ENCODE assay signal across 9 cellular contexts in the genomic region with DNA sequence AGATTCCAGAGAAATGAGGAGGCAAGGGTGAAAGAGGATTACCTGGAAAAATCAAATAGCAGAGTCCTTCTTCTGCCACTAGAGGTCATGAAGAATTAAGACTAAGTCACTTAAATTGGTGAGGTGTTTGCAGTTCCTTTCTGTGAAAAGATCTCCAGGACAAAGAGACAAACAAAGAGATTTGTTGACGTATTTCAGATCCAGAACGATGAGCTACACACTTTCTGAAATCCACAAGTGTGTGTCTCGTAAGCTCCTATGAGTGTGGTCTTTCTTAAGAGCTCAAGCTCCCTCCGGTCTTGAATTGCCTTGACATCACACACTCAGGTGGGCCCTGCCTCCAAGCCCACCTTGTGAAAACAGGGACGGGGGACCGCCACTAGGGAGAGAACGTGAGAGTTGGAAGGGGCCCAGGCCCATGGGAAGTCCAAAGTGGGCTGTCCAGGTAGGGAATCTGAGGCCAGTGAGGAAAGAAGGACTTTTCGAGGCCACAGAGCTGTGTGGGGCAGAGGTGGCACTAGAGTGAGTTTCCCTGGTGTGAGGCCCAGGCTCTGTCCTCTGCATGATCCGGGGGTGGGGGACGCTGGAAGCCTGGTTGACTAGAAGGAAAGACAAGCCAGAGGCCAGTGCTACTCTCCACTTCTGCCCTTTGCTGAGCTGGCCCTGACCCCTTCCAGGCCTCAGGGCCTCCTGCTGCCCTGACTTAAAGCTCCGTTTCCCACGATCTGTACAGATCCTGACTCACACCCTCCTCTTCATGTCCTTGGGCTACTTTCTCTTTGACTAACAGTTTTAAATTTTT.
DNase-seq lines count a peak whose midpoint lies in the region; FAIRE-seq lines count a peak whose summit lies in the region.
"Had no signal": no experiment of that assay in that cellular context is flagged by ENCODE, and none has a peak within 500 bp of the region (broad histone marks: within the 10 kb centered on the region; RNA-seq: fewer than 3 reads in every experiment).

No MANE protein-coding gene starts in this region.

- H3K27me3 ChIP-seq in H7 (ENCODE audit: control insufficient read depth, insufficient read depth, low read length): no peaks in the 10 kb centered on the region
- H3K27me3 ChIP-seq in small intestine (ENCODE audit: control insufficient read depth in 2 of 2, insufficient read depth in 2 of 2, low read length in 2 of 2): no peaks in the 10 kb centered on the region

- H3K9me3 ChIP-seq in small intestine (ENCODE audit: control insufficient read depth, low read depth): no peaks in the 10 kb centered on the region

- H3K4me3 ChIP-seq in H7 (ENCODE audit: insufficient read depth, low read depth, low read length): no peak overlapping the region
- no peak overlapping the region for H3K4me3 ChIP-seq in small intestine (ENCODE audit: low read depth in 1 of 2, low read length in 2 of 2)

- H3K27ac ChIP-seq in angular gyrus (ENCODE audit: low read depth, low read length) (peak overlapping the region; percentile 27), small intestine (ENCODE audit: low read depth in 1 of 2, low read length in 1 of 2) (peak overlapping the region; percentile 16 to 39)

- WGBS in small intestine, 3 donors: 26 to 49% (median 40%) methylated on average over 12 of the region's 12 CpGs

- no peak for FAIRE-seq in small intestine (lab: Jason Lieb, UNC)
- FAIRE-seq: TTC549 had no signal

- no peaks in the 10 kb centered on the region for H3K36me3 ChIP-seq in H7 (replicated peaks; ENCODE audit: control insufficient read depth, insufficient read depth, low read length)
- H3K36me3 ChIP-seq in small intestine (ENCODE audit: control insufficient read depth in 2 of 2, insufficient read depth in 2 of 2, low read length in 2 of 2): no peaks in the 10 kb centered on the region

- DNase-seq in D341Med (ENCODE audit: low spot score): peak; percentile 49
- peak; percentile 68 for DNase-seq in H7
- DNase-seq in NCI-H526 (lab: John Stamatoyannopoulos, UW): peak; percentile 78 to 89
- DNase-seq in hepatic stellate cell (ENCODE audit: low spot score): peak; percentile 59
- peak; percentile 78 for DNase-seq in small intestine
- DNase-seq in T-helper 9 cell: no peak
- no peak for DNase-seq in mucosa of gallbladder (ENCODE audit: low spot score)

- peaks cover 2 to 7% of the 10 kb centered on the region in 2 donors for H3K4me1 ChIP-seq in small intestine (ENCODE audit: control insufficient read depth in 2 of 2, insufficient read depth in 1 of 2, low read depth in 1 of 2, low read length in 1 of 2)

Comparison
In these comparisons a context has a peak if more than half of its experiments do, and no peak if none do; other contexts are left out.
1. DNase-seq: peak in D341Med (single experiment), H7 (single experiment), NCI-H526 (2 of 2), hepatic stellate cell (single experiment) and small intestine (single experiment); none in T-helper 9 cell (single experiment) and mucosa of gallbladder (single experiment).